In the genomic region with DNA sequence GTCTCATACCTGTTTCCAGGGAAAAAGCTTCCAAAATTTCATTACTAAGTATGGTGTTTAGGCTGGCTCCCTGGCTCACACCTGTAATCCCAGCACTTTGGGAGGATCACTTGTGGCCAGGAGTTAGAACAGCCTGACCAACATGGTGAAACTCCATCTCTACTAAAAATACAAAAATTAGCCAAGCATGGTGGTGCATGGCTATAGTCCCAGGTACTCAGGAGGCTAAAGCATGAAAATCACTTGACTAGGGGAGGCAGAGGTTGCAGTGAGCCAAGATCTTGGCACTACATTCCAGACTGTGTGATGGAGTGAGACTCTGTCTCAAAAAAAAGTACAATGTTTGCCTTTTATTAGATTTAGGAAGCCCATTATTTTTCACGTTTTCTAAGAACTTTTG, we compare ENCODE assay signal across 27 cellular contexts.
DNase-seq lines count a peak whose midpoint lies in the region; TF ChIP-seq lines count a peak whose summit lies in the region.
"Had no signal": no experiment of that assay in that cellular context is flagged by ENCODE, and none has a peak within 500 bp of the region (broad histone marks: within the 10 kb centered on the region; RNA-seq: fewer than 3 reads in every experiment).

No MANE protein-coding gene starts in this region.

- H3K36me3 ChIP-seq in thyroid gland = no peaks in the 10 kb centered on the region
- H3K36me3 ChIP-seq: BE2C; BLaER1; BLaER1 treated with 17β-estradiol and CSF1 and Interleukin-3, amounts not matched to agents 10 nM and 100 nM had no signal

- peaks cover 21 to 36% of the 10 kb centered on the region in 2 donors for H3K4me1 ChIP-seq in thyroid gland
- H3K4me1 ChIP-seq: A549, BE2C, BLaER1, Caco-2 had no signal

- intact Hi-C loops in thyroid gland (cut with DNase I) = no loop called here

- H3K27ac ChIP-seq in thyroid gland = peak overlapping the region; percentile 76 to 95 (median 91)
- H3K27ac ChIP-seq: 22Rv1; A549; BLaER1; BLaER1 treated with 17β-estradiol and CSF1 and Interleukin-3, amounts not matched to agents 10 nM and 100 nM; C4-2B had no signal

- TF ChIP-seq CTCF in thyroid gland (IDR thresholded peaks at IDR 0.05) = no peak

- WGBS in thyroid gland, 2 donors = 26 to 45% methylated on average over 1 of the region's 1 CpG

- TF ChIP-seq POLR2A in thyroid gland (IDR thresholded peaks at IDR 0.05) = peak in 1 of 2 donors; percentile 37

- no peaks in the 10 kb centered on the region for H3K27me3 ChIP-seq in thyroid gland
- H3K27me3 ChIP-seq: BE2C; BLaER1; BLaER1 treated with 17β-estradiol and CSF1 and Interleukin-3, amounts not matched to agents 10 nM and 100 nM had no signal

- no peak overlapping the region for H3K4me3 ChIP-seq in thyroid gland (replicated peaks in 1 of 3)
- H3K4me3 ChIP-seq: A549; BLaER1; BLaER1 treated with 17β-estradiol and CSF1 and Interleukin-3, amounts not matched to agents 10 nM and 100 nM had no signal

- DNase-seq in thyroid gland (peak; percentile 79 to 80), T-helper 1 cell (no peak)
- DNase-seq: 8988T; ACHN; AML-193; BE2C; C1 segment of cervical spinal cord; Caco-2; Calu3; CD4-positive, alpha-beta memory T cell; CD4-positive, alpha-beta T cell; CD4-positive, CD25-positive, alpha-beta regulatory T cell; CD8-positive, alpha-beta memory T cell; CD8-positive, alpha-beta T cell; COR-L47; DMS 273 treated with DMSO at 0.1 percent for 48 hours; DMS153; DMS53; DMS79; DMS79 treated with DMSO at 0.1 percent for 48 hours; DND-41; EL had no signal

- no peaks in the 10 kb centered on the region for H3K9me3 ChIP-seq in thyroid gland
- H3K9me3 ChIP-seq: A549; BE2C; BLaER1; BLaER1 treated with 17β-estradiol and CSF1 and Interleukin-3, amounts not matched to agents 10 nM and 100 nM; Caco-2 had no signal

Comparison
In these comparisons a context has a peak if more than half of its experiments do, and no peak if none do; other contexts are left out.
1. DNase-seq: peak in thyroid gland (2 of 2); none in T-helper 1 cell (0 of 5).